In genomic region chr2:97711394-97711711, GRCh38 we compare ENCODE assay signal across 24 cellular contexts. TPM values are rescaled to one million over a fixed set of nuclear protein-coding genes. Genes with fewer than 3 reads are reported as not detected.
A peak's percentile ranks its signal among the peaks of the same experiment; 100 is the strongest.
DNase-seq lines count a peak whose midpoint lies in the region; ATAC-seq and TF ChIP-seq lines count a peak whose summit lies in the region.
"Had no signal": no experiment of that assay in that cellular context is flagged by ENCODE, and none has a peak within 500 bp of the region (broad histone marks: within the 10 kb centered on the region; RNA-seq: fewer than 3 reads in every experiment).

No MANE protein-coding gene starts in this region.

- peaks cover 30% of the 10 kb centered on the region for H3K4me1 ChIP-seq in Caco-2
- H3K4me1 ChIP-seq: BE2C, left lung, right atrium auricular region, vagina had no signal

- CTCF ChIA-PET in Caco-2 (lab: Charles Lee) = no interaction called here
- CTCF ChIA-PET in GM10248 (lab: Yijun Ruan, JAX) = interaction anchor here (3.0 to 10.6 kb wide), 3 partner anchors 13 to 675 kb away, joined by 13 to 122 read pairs (median 43); no protein-coding TSS in a partner anchor

- POLR2A ChIA-PET in Caco-2 (lab: Charles Lee) (no interaction called here), GM10248 (lab: Yijun Ruan, JAX) (no interaction called here)
- POLR2A ChIA-PET in activated naive CD8-positive, alpha-beta T cell treated with anti-CD3 and anti-CD28 coated beads, Interleukin-2, amount 10 ng/mL, durations not matched to agents 7 days and 5 days (lab: Charles Lee) = interaction anchor here (0.7 kb wide), 1 partner anchor 35 kb away, joined by 5 read pairs; no protein-coding TSS in a partner anchor

- no peaks in the 10 kb centered on the region for H3K27me3 Mint-ChIP-seq in activated CD4-positive, alpha-beta T cell treated with anti-CD3 and anti-CD28 coated beads, Interleukin-2, amount 10 ng/mL, durations not matched to agents 24 days and 14 days
- no peaks in the 10 kb centered on the region for H3K27me3 Mint-ChIP-seq in Caco-2 (ENCODE audit: insufficient read depth, unreplicated experiment)
- H3K27me3 Mint-ChIP-seq in activated naive CD8-positive, alpha-beta T cell treated with anti-CD3 and anti-CD28 coated beads, Interleukin-2, amount 10 ng/mL, durations not matched to agents 7 days and 5 days = peaks cover 4% of the 10 kb centered on the region
- H3K27me3 Mint-ChIP-seq in natural killer cell treated with Interleukin-12 subunit alpha and Interleukin-12 subunit beta and Interleukin-15 and Interleukin-18, amount 100 ng/mL, for 72 hours = no peaks in the 10 kb centered on the region

- no peaks in the 10 kb centered on the region for H3K36me3 ChIP-seq in Caco-2 (ENCODE audit: control insufficient read depth, insufficient read depth, low read length)
- H3K36me3 ChIP-seq: BE2C, left lung, right atrium auricular region, vagina had no signal

- peaks cover 28% of the 10 kb centered on the region for H3K36me3 Mint-ChIP-seq in activated CD4-positive, alpha-beta T cell treated with anti-CD3 and anti-CD28 coated beads, Interleukin-2, amount 10 ng/mL, durations not matched to agents 24 days and 14 days (ENCODE audit: low read depth)
- H3K36me3 Mint-ChIP-seq in Caco-2 (ENCODE audit: insufficient read depth, unreplicated experiment) = no peaks in the 10 kb centered on the region
- H3K36me3 Mint-ChIP-seq in activated naive CD8-positive, alpha-beta T cell treated with anti-CD3 and anti-CD28 coated beads, Interleukin-2, amount 10 ng/mL, durations not matched to agents 7 days and 5 days = peaks cover 21% of the 10 kb centered on the region
- H3K36me3 Mint-ChIP-seq in natural killer cell treated with Interleukin-12 subunit alpha and Interleukin-12 subunit beta and Interleukin-15 and Interleukin-18, amount 100 ng/mL, for 72 hours = no peaks in the 10 kb centered on the region

- H3K4me3 ChIP-seq in Caco-2 (ENCODE audit: low read depth, low read length) = no peak overlapping the region
- H3K4me3 ChIP-seq: left lung, right atrium auricular region, vagina had no signal

- peak overlapping the region; percentile 100 for H3K27ac Mint-ChIP-seq in activated CD4-positive, alpha-beta T cell treated with anti-CD3 and anti-CD28 coated beads, Interleukin-2, amount 10 ng/mL, durations not matched to agents 24 days and 14 days
- peak overlapping the region; percentile 48 for H3K27ac Mint-ChIP-seq in Caco-2 (ENCODE audit: unreplicated experiment)
- H3K27ac Mint-ChIP-seq in activated naive CD8-positive, alpha-beta T cell treated with anti-CD3 and anti-CD28 coated beads, Interleukin-2, amount 10 ng/mL, durations not matched to agents 7 days and 5 days = peak overlapping the region; percentile 27
- H3K27ac Mint-ChIP-seq in natural killer cell treated with Interleukin-12 subunit alpha and Interleukin-12 subunit beta and Interleukin-15 and Interleukin-18, amount 100 ng/mL, for 72 hours = peak overlapping the region; percentile 98 to 99
- H3K27ac Mint-ChIP-seq: dendritic cell treated with granulocyte-macrophage colony-stimulating factor and Interleukin-4, amounts not matched to agents 40 ng/mL and 50 ng/mL, for 4 days had no signal

- H3K4me1 Mint-ChIP-seq in activated CD4-positive, alpha-beta T cell treated with anti-CD3 and anti-CD28 coated beads, Interleukin-2, amount 10 ng/mL, durations not matched to agents 24 days and 14 days = peaks cover 53% of the 10 kb centered on the region
- H3K4me1 Mint-ChIP-seq in Caco-2 (ENCODE audit: low read depth, unreplicated experiment) = peaks cover 31% of the 10 kb centered on the region
- H3K4me1 Mint-ChIP-seq in activated naive CD8-positive, alpha-beta T cell treated with anti-CD3 and anti-CD28 coated beads, Interleukin-2, amount 10 ng/mL, durations not matched to agents 7 days and 5 days = peaks cover 42% of the 10 kb centered on the region
- peaks cover 47 to 53% of the 10 kb centered on the region in 2 donors for H3K4me1 Mint-ChIP-seq in natural killer cell treated with Interleukin-12 subunit alpha and Interleukin-12 subunit beta and Interleukin-15 and Interleukin-18, amount 100 ng/mL, for 72 hours (ENCODE audit: low read depth in 2 of 2)

- intact Hi-C loops in activated CD4-positive, alpha-beta T cell treated with anti-CD3 and anti-CD28 coated beads, Interleukin-2, amount 10 ng/mL, durations not matched to agents 24 days and 14 days (cut with micrococcal nuclease) = loop anchor here (2.0 to 10.0 kb wide), 2 partner anchors 283 to 673 kb away; partner anchors contain the start of gene TMEM131
- intact Hi-C loops in Caco-2 (cut with micrococcal nuclease; ENCODE audit: unreplicated experiment) = no loop called here

- H3K4me3 Mint-ChIP-seq in activated CD4-positive, alpha-beta T cell treated with anti-CD3 and anti-CD28 coated beads, Interleukin-2, amount 10 ng/mL, durations not matched to agents 24 days and 14 days = peak overlapping the region; percentile 92
- no peak overlapping the region for H3K4me3 Mint-ChIP-seq in Caco-2 (ENCODE audit: unreplicated experiment)
- H3K4me3 Mint-ChIP-seq in activated naive CD8-positive, alpha-beta T cell treated with anti-CD3 and anti-CD28 coated beads, Interleukin-2, amount 10 ng/mL, durations not matched to agents 7 days and 5 days = no peak overlapping the region
- no peak overlapping the region for H3K4me3 Mint-ChIP-seq in natural killer cell treated with Interleukin-12 subunit alpha and Interleukin-12 subunit beta and Interleukin-15 and Interleukin-18, amount 100 ng/mL, for 72 hours
- H3K4me3 Mint-ChIP-seq: dendritic cell treated with granulocyte-macrophage colony-stimulating factor and Interleukin-4, amounts not matched to agents 40 ng/mL and 50 ng/mL, for 4 days had no signal

- DNase-seq in activated CD4-positive, alpha-beta T cell treated with anti-CD3 and anti-CD28 coated beads, Interleukin-2, amount 10 ng/mL, durations not matched to agents 24 days and 14 days = no peak
- no peak for DNase-seq in activated CD4-positive, alpha-beta T cell treated with anti-CD3 and anti-CD28 coated beads for 48 hours
- DNase-seq in Caco-2 (no peak), retina (no peak), SKM-1 (lab: John Stamatoyannopoulos, UW; ENCODE audit: unreplicated experiment) (no peak), GM10248 (ENCODE audit: extremely low spot score) (no peak)
- DNase-seq in activated naive CD8-positive, alpha-beta T cell treated with anti-CD3 and anti-CD28 coated beads, Interleukin-2, amount 10 ng/mL, durations not matched to agents 7 days and 5 days = no peak
- DNase-seq in natural killer cell treated with Interleukin-12 subunit alpha and Interleukin-12 subunit beta and Interleukin-15 and Interleukin-18, amount 100 ng/mL, for 72 hours (ENCODE audit: low spot score) = no peak
- DNase-seq: activated CD4-positive, alpha-beta T cell treated with anti-CD3 and anti-CD28 coated beads for 1 hour; amniotic stem cell; BE2C; IMR-90; NCI-H1417 treated with DMSO at 0.1 percent for 48 hours; NCI-H526; RPMI8226; SK-N-SH had no signal

- no peaks in the 10 kb centered on the region for H3K9me3 ChIP-seq in Caco-2
- H3K9me3 ChIP-seq: BE2C, left lung, right atrium auricular region, SK-N-SH, vagina had no signal

- BruUV-seq in Caco-2 (replicated peaks; lab: Mats Ljungman, UMichigan) = no TSS peak

- TF ChIP-seq CTCF in Caco-2 (IDR thresholded peaks at IDR 0.05; ENCODE audit: insufficient read depth in 1 of 2, low read depth in 1 of 2, low read length in 1 of 2, severe bottlenecking in 1 of 2, unreplicated experiment in 1 of 2) (no peak), GM10248 (IDR thresholded peaks at IDR 0.05; ENCODE audit: control extremely low read depth, extremely low read depth, low read depth, missing control alignments) (no peak)

- no peaks in the 10 kb centered on the region for H3K27me3 ChIP-seq in Caco-2 (replicated peaks; ENCODE audit: control insufficient read depth, insufficient read depth, low read length)
- H3K27me3 ChIP-seq: BE2C, right atrium auricular region, vagina had no signal

- no peak for ATAC-seq in activated naive CD8-positive, alpha-beta T cell treated with anti-CD3 and anti-CD28 coated beads, Interleukin-2, amount 10 ng/mL, durations not matched to agents 7 days and 5 days (ENCODE audit: low read depth)
- ATAC-seq in natural killer cell treated with Interleukin-12 subunit alpha and Interleukin-12 subunit beta and Interleukin-15 and Interleukin-18, amount 100 ng/mL, for 72 hours = no peak
- ATAC-seq: HCT116, left lung had no signal

- no peaks in the 10 kb centered on the region for H3K9me3 Mint-ChIP-seq in activated CD4-positive, alpha-beta T cell treated with anti-CD3 and anti-CD28 coated beads, Interleukin-2, amount 10 ng/mL, durations not matched to agents 24 days and 14 days
- H3K9me3 Mint-ChIP-seq in Caco-2 (ENCODE audit: unreplicated experiment) = no peaks in the 10 kb centered on the region
- H3K9me3 Mint-ChIP-seq in activated naive CD8-positive, alpha-beta T cell treated with anti-CD3 and anti-CD28 coated beads, Interleukin-2, amount 10 ng/mL, durations not matched to agents 7 days and 5 days = no peaks in the 10 kb centered on the region
- no peaks in the 10 kb centered on the region for H3K9me3 Mint-ChIP-seq in natural killer cell treated with Interleukin-12 subunit alpha and Interleukin-12 subunit beta and Interleukin-15 and Interleukin-18, amount 100 ng/mL, for 72 hours
- H3K9me3 Mint-ChIP-seq: dendritic cell treated with granulocyte-macrophage colony-stimulating factor and Interleukin-4, amounts not matched to agents 40 ng/mL and 50 ng/mL, for 4 days had no signal

RNA-seq across cellular contexts. Expression of gene ZAP70, which starts 2.0 kb away (rescaled TPM):
- 240 and 242 TPM in 2 replicates for total RNA-seq in activated CD4-positive, alpha-beta T cell treated with anti-CD3 and anti-CD28 coated beads, Interleukin-2, amount 10 ng/mL, durations not matched to agents 24 days and 14 days
- 0.82 and 0.86 TPM in 2 replicates for total RNA-seq in Caco-2 (2022)
- 100 to 1,000 TPM; 350 to 367 TPM for total RNA-seq in activated naive CD8-positive, alpha-beta T cell treated with anti-CD3 and anti-CD28 coated beads, Interleukin-2, amount 10 ng/mL, durations not matched to agents 7 days and 5 days
- 100 to 1,000 TPM in 1 of 2 donors, 10 to 100 TPM in 1; 97.4 to 191 TPM for total RNA-seq in natural killer cell treated with Interleukin-12 subunit alpha and Interleukin-12 subunit beta and Interleukin-15 and Interleukin-18, amount 100 ng/mL, for 72 hours
- total RNA-seq: bronchial epithelial cell, fibroblast of villous mesenchyme, MCF 10A had no signal

RNA-seq across cellular contexts. Expression of gene C2orf92, which starts 41.8 kb away (rescaled TPM):
- 16.8 and 16.9 TPM in 2 replicates for total RNA-seq in activated CD4-positive, alpha-beta T cell treated with anti-CD3 and anti-CD28 coated beads, Interleukin-2, amount 10 ng/mL, durations not matched to agents 24 days and 14 days
- total RNA-seq in Caco-2 (2022) = 9.4 and 10.2 TPM in 2 replicates
- 1 to 10 TPM; 6.9 to 8.8 TPM for total RNA-seq in activated naive CD8-positive, alpha-beta T cell treated with anti-CD3 and anti-CD28 coated beads, Interleukin-2, amount 10 ng/mL, durations not matched to agents 7 days and 5 days
- 10 to 100 TPM in 1 of 2 donors, 1 to 10 TPM in 1; 8.6 to 13.6 TPM for total RNA-seq in natural killer cell treated with Interleukin-12 subunit alpha and Interleukin-12 subunit beta and Interleukin-15 and Interleukin-18, amount 100 ng/mL, for 72 hours

RNA-seq across cellular contexts. Expression of gene ACTR1B, which starts 47.5 kb away (rescaled TPM):
- total RNA-seq in activated CD4-positive, alpha-beta T cell treated with anti-CD3 and anti-CD28 coated beads, Interleukin-2, amount 10 ng/mL, durations not matched to agents 24 days and 14 days = 122 TPM in 2 replicates
- 41.1 and 42.3 TPM in 2 replicates for total RNA-seq in Caco-2 (2022)
- total RNA-seq in activated naive CD8-positive, alpha-beta T cell treated with anti-CD3 and anti-CD28 coated beads, Interleukin-2, amount 10 ng/mL, durations not matched to agents 7 days and 5 days = 10 to 100 TPM; 96.2 to 98.7 TPM
- 10 to 100 TPM; 59.0 to 74.9 TPM for total RNA-seq in natural killer cell treated with Interleukin-12 subunit alpha and Interleukin-12 subunit beta and Interleukin-15 and Interleukin-18, amount 100 ng/mL, for 72 hours

Comparison
In these comparisons a context has a peak if more than half of its experiments do, and no peak if none do; other contexts are left out.
1. H3K27ac Mint-ChIP-seq: peak in every context shown above with its lines; median percentile 100 in activated CD4-positive, alpha-beta T cell treated with anti-CD3 and anti-CD28 coated beads, Interleukin-2, amount 10 ng/mL, durations not matched to agents 24 days and 14 days; 98 in natural killer cell treated with Interleukin-12 subunit alpha and Interleukin-12 subunit beta and Interleukin-15 and Interleukin-18, amount 100 ng/mL, for 72 hours; 48 in Caco-2; 27 in activated naive CD8-positive, alpha-beta T cell treated with anti-CD3 and anti-CD28 coated beads, Interleukin-2, amount 10 ng/mL, durations not matched to agents 7 days and 5 days.
2. RNA of gene ZAP70, which starts 2.0 kb away (total RNA-seq): 350 to 367 TPM in activated naive CD8-positive, alpha-beta T cell treated with anti-CD3 and anti-CD28 coated beads, Interleukin-2, amount 10 ng/mL, durations not matched to agents 7 days and 5 days, 240 to 242 TPM in activated CD4-positive, alpha-beta T cell treated with anti-CD3 and anti-CD28 coated beads, Interleukin-2, amount 10 ng/mL, durations not matched to agents 24 days and 14 days and 97.4 to 191 TPM in natural killer cell treated with Interleukin-12 subunit alpha and Interleukin-12 subunit beta and Interleukin-15 and Interleukin-18, amount 100 ng/mL, for 72 hours; 0.82 to 0.86 TPM in Caco-2; every median in the first group is over 10 times any median in the second.